In the genomic region with DNA sequence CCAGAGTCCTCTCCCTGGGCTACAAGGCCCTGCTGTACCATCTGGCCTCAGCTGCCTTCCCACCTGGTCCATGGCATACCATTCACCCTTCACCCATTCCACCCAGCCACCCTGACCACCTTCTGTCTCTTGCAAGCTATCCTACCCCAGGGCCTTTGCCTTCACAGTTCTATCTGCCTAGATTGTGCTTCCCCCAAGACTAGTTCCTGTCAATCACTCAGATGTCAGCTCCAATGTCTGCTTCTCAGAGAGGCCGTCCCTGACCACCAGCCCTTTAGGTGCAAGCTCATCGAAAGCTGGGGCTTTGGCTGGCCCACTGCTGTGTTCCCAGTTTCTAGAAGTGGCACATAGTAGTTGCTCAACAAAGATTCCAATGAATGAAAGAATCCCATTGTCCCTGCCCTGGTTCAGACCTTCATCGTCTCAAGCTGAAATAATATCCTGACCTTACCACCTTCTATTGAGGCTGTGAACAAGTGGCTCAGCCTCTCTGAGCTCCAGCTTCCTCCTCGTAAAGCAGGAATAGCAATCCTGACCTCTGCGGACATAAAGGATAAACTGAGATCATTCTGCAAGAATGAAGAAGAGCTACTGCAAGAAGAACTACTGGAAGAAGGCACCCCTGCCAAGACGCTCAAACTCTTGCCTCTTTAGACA, we compare ENCODE assay signal across 20 cellular contexts. TPM values are rescaled to one million over a fixed set of nuclear protein-coding genes. Genes with fewer than 3 reads are reported as not detected.
DNase-seq lines count a peak whose midpoint lies in the region; ATAC-seq and TF ChIP-seq lines count a peak whose summit lies in the region.
"Had no signal": no experiment of that assay in that cellular context is flagged by ENCODE, and none has a peak within 500 bp of the region (broad histone marks: within the 10 kb centered on the region; RNA-seq: fewer than 3 reads in every experiment).

No MANE protein-coding gene starts in this region.

- H3K9me3 ChIP-seq in right lobe of liver, result no peaks in the 10 kb centered on the region
- H3K9me3 ChIP-seq: BLaER1 treated with 17β-estradiol and CSF1 and Interleukin-3, amounts not matched to agents 10 nM and 100 nM had no signal

- ATAC-seq in activated naive CD8-positive, alpha-beta T cell treated with anti-CD3 and anti-CD28 coated beads, Interleukin-2, amount 50 U/mL, for 24 hours, result peak; percentile 24
- ATAC-seq in right lobe of liver (no peak), HG02970 (IDR thresholded peaks at IDR 0.05; ENCODE audit: low FRiP score, unreplicated experiment) (no peak)

- H3K36me3 Mint-ChIP-seq in activated naive CD8-positive, alpha-beta T cell treated with anti-CD3 and anti-CD28 coated beads, Interleukin-2, amount 50 U/mL, for 24 hours (ENCODE audit: low read depth), result no peaks in the 10 kb centered on the region
- no peaks in the 10 kb centered on the region for H3K36me3 Mint-ChIP-seq in activated naive CD8-positive, alpha-beta T cell treated with anti-CD3 and anti-CD28 coated beads for 36 hours
- H3K36me3 Mint-ChIP-seq in type B pancreatic cell, result no peaks in the 10 kb centered on the region

- no peak for DNase-seq in activated naive CD8-positive, alpha-beta T cell treated with anti-CD3 and anti-CD28 coated beads, Interleukin-2, amount 50 U/mL, for 24 hours
- no peak for DNase-seq in activated naive CD8-positive, alpha-beta T cell treated with anti-CD3 and anti-CD28 coated beads for 36 hours
- peak; percentile 37 to 59 for DNase-seq in cardiac fibroblast (ENCODE audit: low read depth in 2 of 2)
- DNase-seq in right lobe of liver, result no peak
- DNase-seq in type B pancreatic cell (ENCODE audit: extremely low spot score, unreplicated experiment), result no peak
- no peak for DNase-seq in HT-29 (ENCODE audit: low spot score)
- no peak for DNase-seq in NCI-H187 (lab: John Stamatoyannopoulos, UW)
- DNase-seq: 8988T; activated CD4-positive, alpha-beta T cell treated with anti-CD3 and anti-CD28 coated beads, Interleukin-2, amount 50 U/mL, for 4 hours; activated effector memory CD4-positive, alpha-beta T cell treated with anti-CD3 and anti-CD28 coated beads, Interleukin-2, amount 50 U/mL, for 16 hours; amygdala; MM.1S; NCI-H226; SIG-M5; stimulated activated CD4-positive, alpha-beta T cell treated with anti-CD3 and anti-CD28 coated beads, Interleukin-12 subunit alpha, Interleukin-12 subunit beta, amount 100 ng/mL, for 4 hours; T-helper 2 cell; WERI-Rb-1 had no signal

- H3K4me1 Mint-ChIP-seq in activated naive CD8-positive, alpha-beta T cell treated with anti-CD3 and anti-CD28 coated beads, Interleukin-2, amount 50 U/mL, for 24 hours, result no peaks in the 10 kb centered on the region
- no peaks in the 10 kb centered on the region for H3K4me1 Mint-ChIP-seq in activated naive CD8-positive, alpha-beta T cell treated with anti-CD3 and anti-CD28 coated beads for 36 hours
- peaks cover 4% of the 10 kb centered on the region for H3K4me1 Mint-ChIP-seq in type B pancreatic cell (ENCODE audit: unreplicated experiment)
- H3K4me1 Mint-ChIP-seq: central memory CD8-positive, alpha-beta T cell had no signal

- peak overlapping the region; percentile 59 to 91 (median 80) for H3K27ac ChIP-seq in right lobe of liver
- H3K27ac ChIP-seq: BLaER1 treated with 17β-estradiol and CSF1 and Interleukin-3, amounts not matched to agents 10 nM and 100 nM; WERI-Rb-1 had no signal

- H3K27ac Mint-ChIP-seq in activated naive CD8-positive, alpha-beta T cell treated with anti-CD3 and anti-CD28 coated beads, Interleukin-2, amount 50 U/mL, for 24 hours, result no peak overlapping the region
- H3K27ac Mint-ChIP-seq in activated naive CD8-positive, alpha-beta T cell treated with anti-CD3 and anti-CD28 coated beads for 36 hours, result no peak overlapping the region
- peak overlapping the region; percentile 1 for H3K27ac Mint-ChIP-seq in type B pancreatic cell

- H3K27me3 ChIP-seq in right lobe of liver, result no peaks in the 10 kb centered on the region
- H3K27me3 ChIP-seq: BLaER1 treated with 17β-estradiol and CSF1 and Interleukin-3, amounts not matched to agents 10 nM and 100 nM had no signal

- peaks cover 0 to 12% (median 2%) of the 10 kb centered on the region in 4 donors for H3K4me1 ChIP-seq in right lobe of liver

- WGBS in right lobe of liver (ENCODE audit: insufficient coverage, low coverage, low lambda C conversion rate, missing lambda C conversion rate), result 74% methylated on average over 3 of the region's 6 CpGs

- H3K36me3 ChIP-seq in right lobe of liver, result no peaks in the 10 kb centered on the region
- H3K36me3 ChIP-seq: BLaER1 treated with 17β-estradiol and CSF1 and Interleukin-3, amounts not matched to agents 10 nM and 100 nM; WERI-Rb-1 had no signal

- no peaks in the 10 kb centered on the region for H3K9me3 Mint-ChIP-seq in activated naive CD8-positive, alpha-beta T cell treated with anti-CD3 and anti-CD28 coated beads, Interleukin-2, amount 50 U/mL, for 24 hours
- no peaks in the 10 kb centered on the region for H3K9me3 Mint-ChIP-seq in activated naive CD8-positive, alpha-beta T cell treated with anti-CD3 and anti-CD28 coated beads for 36 hours
- H3K9me3 Mint-ChIP-seq in type B pancreatic cell, result no peaks in the 10 kb centered on the region
- H3K9me3 Mint-ChIP-seq: central memory CD8-positive, alpha-beta T cell had no signal

- H3K4me3 Mint-ChIP-seq in activated naive CD8-positive, alpha-beta T cell treated with anti-CD3 and anti-CD28 coated beads, Interleukin-2, amount 50 U/mL, for 24 hours, result no peak overlapping the region
- no peak overlapping the region for H3K4me3 Mint-ChIP-seq in activated naive CD8-positive, alpha-beta T cell treated with anti-CD3 and anti-CD28 coated beads for 36 hours
- H3K4me3 Mint-ChIP-seq in type B pancreatic cell, result no peak overlapping the region
- H3K4me3 Mint-ChIP-seq: central memory CD8-positive, alpha-beta T cell had no signal

- H3K4me3 ChIP-seq in cardiac fibroblast (replicated peaks in 1 of 2; ENCODE audit: low read depth in 2 of 2, low read length in 2 of 2) (no peak overlapping the region), right lobe of liver (no peak overlapping the region)
- H3K4me3 ChIP-seq: BLaER1 treated with 17β-estradiol and CSF1 and Interleukin-3, amounts not matched to agents 10 nM and 100 nM had no signal

- no peak for TF ChIP-seq POLR2A in right lobe of liver (IDR thresholded peaks at IDR 0.05)

- intact Hi-C loops in right lobe of liver (cut with DNase I), result no loop called here

- TF ChIP-seq CTCF in cardiac fibroblast (IDR thresholded peaks at IDR 0.05; ENCODE audit: low read depth, low read length) (no peak), right lobe of liver (IDR thresholded peaks at IDR 0.05) (no peak), type B pancreatic cell (conservative IDR thresholded peaks at IDR 0.05) (no peak)

- no peaks in the 10 kb centered on the region for H3K27me3 Mint-ChIP-seq in activated naive CD8-positive, alpha-beta T cell treated with anti-CD3 and anti-CD28 coated beads, Interleukin-2, amount 50 U/mL, for 24 hours
- no peaks in the 10 kb centered on the region for H3K27me3 Mint-ChIP-seq in activated naive CD8-positive, alpha-beta T cell treated with anti-CD3 and anti-CD28 coated beads for 36 hours
- peaks cover 3% of the 10 kb centered on the region for H3K27me3 Mint-ChIP-seq in type B pancreatic cell
- H3K27me3 Mint-ChIP-seq: central memory CD8-positive, alpha-beta T cell had no signal

RNA-seq across cellular contexts. Expression of gene EFCAB12, which starts 15.8 kb away (rescaled TPM):
- under 1 TPM; 0.24 to 0.39 TPM for total RNA-seq in activated naive CD8-positive, alpha-beta T cell treated with anti-CD3 and anti-CD28 coated beads for 36 hours
- total RNA-seq in right lobe of liver (1 to 10 TPM in 5 of 6 experiments, under 1 TPM in 1; 0.26 to 4.7 (median 2.0) TPM), type B pancreatic cell (ENCODE audit: low replicate concordance) (1.2 and 6.0 TPM in 2 replicates)
- under 0.01 and 0.08 TPM in 2 replicates for total RNA-seq in HT-29 (2014; rRNA removed; shearing (Covaris generic))

RNA-seq across cellular contexts. Expression of gene MBD4, which starts 27.1 kb away (rescaled TPM):
- 10 to 100 TPM; 48.2 to 51.1 TPM for total RNA-seq in activated naive CD8-positive, alpha-beta T cell treated with anti-CD3 and anti-CD28 coated beads for 36 hours
- total RNA-seq in right lobe of liver (10 to 100 TPM; 16.9 to 26.1 (median 25.3) TPM), type B pancreatic cell (ENCODE audit: low replicate concordance) (22.6 and 28.6 TPM in 2 replicates)
- 19.9 and 21.1 TPM in 2 replicates for total RNA-seq in HT-29 (2014; rRNA removed; shearing (Covaris generic))

RNA-seq across cellular contexts. Expression of gene IFT122, which starts 27.4 kb away (rescaled TPM):
- total RNA-seq in activated naive CD8-positive, alpha-beta T cell treated with anti-CD3 and anti-CD28 coated beads for 36 hours, result 10 to 100 TPM; 14.9 to 15.6 TPM
- 10 to 100 TPM in 4 of 6 experiments, 1 to 10 TPM in 2; 7.1 to 16.8 (median 11.5) TPM for total RNA-seq in right lobe of liver
- total RNA-seq in type B pancreatic cell (ENCODE audit: low replicate concordance), result 16.9 and 41.6 TPM in 2 replicates
- 19.7 and 24.0 TPM in 2 replicates for total RNA-seq in HT-29 (2014; rRNA removed; shearing (Covaris generic))

Comparison
In these comparisons a context has a peak if more than half of its experiments do, and no peak if none do; other contexts are left out.
1. DNase-seq: peak in cardiac fibroblast (2 of 2); none in activated naive CD8-positive, alpha-beta T cell treated with anti-CD3 and anti-CD28 coated beads, Interleukin-2, amount 50 U/mL, for 24 hours (single experiment), activated naive CD8-positive, alpha-beta T cell treated with anti-CD3 and anti-CD28 coated beads for 36 hours (single experiment), right lobe of liver (0 of 3), type B pancreatic cell (single experiment), HT-29 (single experiment) and NCI-H187 (0 of 2).